In the genomic region with DNA sequence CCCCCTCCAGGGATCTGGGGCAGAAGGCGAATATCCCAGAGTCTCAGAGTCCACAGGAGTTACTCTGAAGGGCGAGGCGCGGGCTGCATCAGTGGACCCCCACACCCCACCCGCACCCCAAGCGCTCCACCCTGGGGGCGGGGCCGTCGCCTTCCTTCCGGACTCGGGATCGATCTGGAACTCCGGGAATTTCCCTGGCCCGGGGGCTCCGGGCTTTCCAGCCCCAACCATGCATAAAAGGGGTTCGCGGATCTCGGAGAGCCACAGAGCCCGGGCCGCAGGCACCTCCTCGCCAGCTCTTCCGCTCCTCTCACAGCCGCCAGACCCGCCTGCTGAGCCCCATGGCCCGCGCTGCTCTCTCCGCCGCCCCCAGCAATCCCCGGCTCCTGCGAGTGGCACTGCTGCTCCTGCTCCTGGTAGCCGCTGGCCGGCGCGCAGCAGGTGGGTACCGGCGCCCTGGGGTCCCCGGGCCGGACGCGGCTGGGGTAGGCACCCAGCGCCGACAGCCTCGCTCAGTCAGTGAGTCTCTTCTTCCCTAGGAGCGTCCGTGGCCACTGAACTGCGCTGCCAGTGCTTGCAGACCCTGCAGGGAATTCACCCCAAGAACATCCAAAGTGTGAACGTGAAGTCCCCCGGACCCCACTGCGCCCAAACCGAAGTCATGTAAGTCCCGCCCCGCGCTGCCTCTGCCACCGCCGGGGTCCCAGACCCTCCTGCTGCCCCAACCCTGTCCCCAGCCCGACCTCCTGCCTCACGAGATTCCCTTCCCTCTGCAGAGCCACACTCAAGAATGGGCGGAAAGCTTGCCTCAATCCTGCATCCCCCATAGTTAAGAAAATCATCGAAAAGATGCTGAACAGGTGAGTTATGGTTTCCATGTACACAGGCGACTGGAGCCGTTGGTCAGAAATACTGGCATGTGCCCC, we compare ENCODE assay signal across 9 cellular contexts. TPM values are rescaled to one million over a fixed set of nuclear protein-coding genes. Genes with fewer than 3 reads are reported as not detected.
DNase-seq lines count a peak whose midpoint lies in the region; TF ChIP-seq lines count a peak whose summit lies in the region.
"Had no signal": no experiment of that assay in that cellular context is flagged by ENCODE, and none has a peak within 500 bp of the region (broad histone marks: within the 10 kb centered on the region; RNA-seq: fewer than 3 reads in every experiment).

A gene (plus strand): TSS at position 264 of the 926 bp plus-strand sequence. CDS start 78 bp downstream, at position 342.

- no peak for TF ChIP-seq EP300 in Ishikawa (IDR thresholded peaks at IDR 0.05; ENCODE audit: borderline replicate concordance)

- POLR2A ChIA-PET in AG04450 (lab: Yijun Ruan, JAX) = interaction anchor here (1.1 kb wide), 1 partner anchor 10 kb away, joined by 3 read pairs; no protein-coding TSS in a partner anchor

- CTCF ChIA-PET in AG04450 (lab: Charles Lee) = interaction anchor here (1.0 kb wide), 1 partner anchor 265 kb away, joined by 3 read pairs; no protein-coding TSS in a partner anchor

- intact Hi-C loops in uterus (cut with DNase I; ENCODE audit: low total_unique reads) = no loop called here

- H3K4me1 ChIP-seq in endocrine pancreas (ENCODE audit: control insufficient read depth, insufficient read depth, low read length) = no peaks in the 10 kb centered on the region
- peaks cover 0 to 5% of the 10 kb centered on the region in 2 donors for H3K4me1 ChIP-seq in uterus

- H3K9me3 ChIP-seq in AG04450 (ENCODE audit: control insufficient read depth, insufficient read depth, low read length) = no peaks in the 10 kb centered on the region
- H3K9me3 ChIP-seq in endocrine pancreas (ENCODE audit: control insufficient read depth, low read length) = no peaks in the 10 kb centered on the region
- no peaks in the 10 kb centered on the region for H3K9me3 ChIP-seq in uterus

- DNase-seq in AG04450 (ENCODE audit: low read depth, low spot score) = no peak
- DNase-seq in lung microvascular endothelial cell (ENCODE audit: low read depth in 2 of 2) = peak; percentile 70 to 83
- DNase-seq in uterus = peak in 1 of 2 donors; percentile 20
- DNase-seq in NCI-H510A treated with DMSO at 0.1 percent for 48 hours (lab: John Stamatoyannopoulos, UW) = no peak
- no peak for DNase-seq in cerebellum (ENCODE audit: low spot score)
- no peak for DNase-seq in NCI-H1436 (lab: John Stamatoyannopoulos, UW)

- peak within 1 kb of the TSS; percentile 61 for H3K4me3 ChIP-seq in AG04450 (ENCODE audit: low read depth, low read length)
- H3K4me3 ChIP-seq in endocrine pancreas (ENCODE audit: control insufficient read depth, insufficient read depth, low read length) = peak within 1 kb of the TSS; percentile 36
- H3K4me3 ChIP-seq in uterus = peak within 1 kb of the TSS; percentile 19 to 35

- TF ChIP-seq POLR2A in uterus (IDR thresholded peaks at IDR 0.05) = no peak

- TF ChIP-seq RAD21 in Ishikawa (IDR thresholded peaks at IDR 0.05; ENCODE audit: low read depth) = peak; percentile 24; the same call in 1 of the 2 replicates

- peaks cover 10% of the 10 kb centered on the region for H3K27me3 ChIP-seq in AG04450 (ENCODE audit: control insufficient read depth, insufficient read depth, low read length)
- H3K27me3 ChIP-seq in endocrine pancreas (ENCODE audit: control insufficient read depth, insufficient read depth, low read length) = no peaks in the 10 kb centered on the region
- H3K27me3 ChIP-seq in uterus = peaks cover 0 to 7% of the 10 kb centered on the region in 2 donors

- H3K9ac ChIP-seq in endocrine pancreas (ENCODE audit: control insufficient read depth, insufficient read depth, low read length) = no peak within 1 kb of the TSS

- H3K27ac ChIP-seq in AG04450 (ENCODE audit: low read depth, low read length) (no peak within 1 kb of the TSS), uterus (no peak within 1 kb of the TSS)

- H3K36me3 ChIP-seq in endocrine pancreas (ENCODE audit: control insufficient read depth, insufficient read depth, low read length) = no peaks in the 10 kb centered on the region
- no peaks in the 10 kb centered on the region for H3K36me3 ChIP-seq in uterus

- TF ChIP-seq CTCF in AG04450 (IDR thresholded peaks at IDR 0.05; ENCODE audit: low read depth, low read length) (no peak), uterus (IDR thresholded peaks at IDR 0.05) (no peak)

TF ChIP-seq in Ishikawa, 13 proteins besides CTCF, POLR2A, EP300 and RAD21:
- TF ChIP-seq EGR1 (IDR thresholded peaks at IDR 0.05) (no peak), FOXM1 (IDR thresholded peaks at IDR 0.05; ENCODE audit: borderline replicate concordance, low read depth) (no peak), YY1 (IDR thresholded peaks at IDR 0.05; ENCODE audit: low read depth) (no peak), NFIC (IDR thresholded peaks at IDR 0.05) (no peak), ZBTB7A (IDR thresholded peaks at IDR 0.05; ENCODE audit: low read depth) (0 out of 2 replicates have a peak, but pooled peaks have one; percentile 11), TCF12 (IDR thresholded peaks at IDR 0.05; ENCODE audit: low read depth) (no peak)

RNA-seq across cellular contexts. Expression of the gene that starts here (rescaled TPM):
- polyA plus RNA-seq in AG04450 (2011; rRNA removed) = 2.0 and 2.1 TPM in 2 replicates
- polyA minus RNA-seq in AG04450 (2011; rRNA and poly(A)+ RNA removed) = 0.91 and 1.5 TPM in 2 replicates
- total RNA-seq in lung microvascular endothelial cell (10.5 and 36.3 TPM in 2 replicates), uterus (1 to 10 TPM in 2 of 4 donors, not detected in 2; 1.4 to 2.6 TPM), cerebellum (1.2 TPM)
- total RNA-seq: activated naive CD4-positive, alpha-beta T cell treated with anti-CD3 and anti-CD28 coated beads, Interleukin-2, amount 50 U/mL, for 72 hours had no signal

Comparison
In these comparisons a context has a peak if more than half of its experiments do, and no peak if none do; other contexts are left out.
1. DNase-seq: peak in lung microvascular endothelial cell (2 of 2); none in AG04450 (single experiment), NCI-H510A treated with DMSO at 0.1 percent for 48 hours (single experiment), cerebellum (single experiment) and NCI-H1436 (single experiment).
2. Peak in every context shown above with its lines, with median percentiles within 50 percentile points of each other: H3K4me3 ChIP-seq.